Comparison of ENCODE assay signal across 35 cellular contexts in the genomic region with DNA sequence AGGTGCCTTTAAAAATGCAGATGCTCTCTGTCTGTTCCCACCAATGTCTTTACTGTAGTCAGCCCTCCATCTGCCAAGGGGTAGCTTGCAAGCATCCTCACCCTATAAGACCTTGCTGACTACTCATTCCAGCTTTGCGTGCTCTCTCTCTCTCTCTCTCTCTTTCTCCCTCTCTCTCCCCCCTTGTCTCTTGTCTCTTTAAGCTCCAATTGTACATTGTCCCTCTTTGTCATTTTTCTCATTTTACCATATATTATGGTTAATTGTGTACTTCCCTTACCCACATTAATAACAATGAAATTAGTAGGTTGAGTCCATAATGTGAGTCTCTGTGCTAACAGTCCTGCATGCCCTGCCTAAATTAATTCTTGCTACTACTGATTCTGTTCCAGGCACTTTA.
"Had no signal": no experiment of that assay in that cellular context is flagged by ENCODE, and none has a peak within 500 bp of the region (broad histone marks: within the 10 kb centered on the region; RNA-seq: fewer than 3 reads in every experiment).

No MANE protein-coding gene starts in this region.

- H3K27me3 ChIP-seq: MG63 had no signal

- H3K4me3 ChIP-seq: MG63 had no signal

- DNase-seq: Karpas-422, Kasumi-1, MG63, MM.1S, MV-4-11, NCI-H1048, NCI-H1092, NCI-H1092 treated with DMSO at 0.1 percent for 48 hours, NCI-H1105, NCI-H1105 treated with DMSO at 0.1 percent for 48 hours, NCI-H1417, NCI-H1417 treated with DMSO at 0.1 percent for 48 hours, NCI-H1436, NCI-H1436 treated with DMSO at 0.1 percent for 48 hours, NCI-H146, NCI-H1694, NCI-H1694 treated with DMSO at 0.1 percent for 48 hours, NCI-H187, NCI-H187 treated with DMSO at 0.1 percent for 48 hours, NCI-H1930, NCI-H2029, NCI-H2029 treated with DMSO at 0.1 percent for 48 hours, NCI-H2081, NCI-H2081 treated with DMSO at 0.1 percent for 48 hours, NCI-H2107, NCI-H2171, NCI-H2171 treated with DMSO at 0.1 percent for 48 hours, NCI-H2227 treated with DMSO at 0.1 percent for 48 hours, NCI-H226, NCI-H345, NCI-H446, NCI-H446 treated with DMSO at 0.1 percent for 48 hours, NCI-H510A, NCI-H510A treated with DMSO at 0.1 percent for 48 hours, NCI-H524 had no signal

- H3K36me3 ChIP-seq: MG63 had no signal

- H3K9me3 ChIP-seq: MG63 had no signal
